22 cellular contexts compared by ENCODE assay signal in the genomic region with DNA sequence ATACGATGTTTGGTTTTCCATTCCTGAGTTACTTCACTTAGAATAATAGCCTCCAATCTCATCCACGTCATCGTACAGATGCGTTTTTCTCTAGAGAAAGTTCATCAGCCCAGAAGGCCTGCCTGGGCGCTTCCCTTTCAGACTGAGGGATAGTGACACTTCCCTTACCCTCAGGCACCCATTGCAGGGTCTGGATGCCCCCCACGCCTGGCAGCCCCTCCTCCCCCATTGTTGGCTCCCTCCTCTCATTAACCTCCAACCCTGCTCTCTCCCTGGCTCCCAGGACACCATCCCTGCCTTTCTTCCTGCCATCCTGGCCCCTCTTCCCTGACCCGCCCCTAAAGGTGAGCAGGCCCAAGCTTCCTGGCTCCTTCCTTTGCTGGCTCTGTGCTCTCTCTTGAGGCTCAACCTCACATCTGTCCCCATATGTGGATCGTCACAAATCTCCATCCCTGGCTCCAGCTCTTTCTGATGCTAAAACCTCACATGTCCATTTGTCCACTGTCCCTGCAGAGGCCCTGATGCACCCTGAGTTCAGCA.
DNase-seq lines count a peak whose midpoint lies in the region; ATAC-seq, FAIRE-seq and TF ChIP-seq lines count a peak whose summit lies in the region.
"Had no signal": no experiment of that assay in that cellular context is flagged by ENCODE, and none has a peak within 500 bp of the region (broad histone marks: within the 10 kb centered on the region; RNA-seq: fewer than 3 reads in every experiment).

No MANE protein-coding gene starts in this region.

- H3K79me2 ChIP-seq in H9 (ENCODE audit: insufficient read depth, low read length) = no peaks in the 10 kb centered on the region
- H3K79me2 ChIP-seq in neural progenitor cell (ENCODE audit: low read depth) = no peaks in the 10 kb centered on the region

- H3K14ac ChIP-seq in H9 (ENCODE audit: insufficient read depth, low read length) = no peak overlapping the region

- no peak overlapping the region for H2AK5ac ChIP-seq in H9 (ENCODE audit: insufficient read length, low read length)

- DNase-seq in D341Med (ENCODE audit: low spot score) (peak; percentile 4), H9 (peak; percentile 12), endodermal cell (no peak), neural progenitor cell (ENCODE audit: low spot score) (no peak), progenitor cell of endocrine pancreas (ENCODE audit: low spot score, unreplicated experiment) (no peak), natural killer cell (no peak), GM19239 (ENCODE audit: insufficient read length, low spot score) (no peak)
- DNase-seq: CD4-positive, alpha-beta memory T cell; DND-41; GM23248; Kasumi-1; NCI-H1694; NCI-H2081; NCI-H2171; NCI-H345; NCI-H524 treated with DMSO at 0.1 percent for 48 hours; Peyer's patch had no signal

- H3K27me3 ChIP-seq in H9 (ENCODE audit: insufficient read depth, low read length) = no peaks in the 10 kb centered on the region
- no peaks in the 10 kb centered on the region for H3K27me3 ChIP-seq in endodermal cell (ENCODE audit: control insufficient read depth, insufficient read depth, low read length, poor library complexity, severe bottlenecking)
- H3K27me3 ChIP-seq in neural progenitor cell = peaks cover 11% of the 10 kb centered on the region
- H3K27me3 ChIP-seq: BLaER1 treated with 17β-estradiol and CSF1 and Interleukin-3, amounts not matched to agents 10 nM and 100 nM; Peyer's patch had no signal

- no peak overlapping the region for H3T11ph ChIP-seq in H9 (ENCODE audit: low read length)

- no peak overlapping the region for H2BK12ac ChIP-seq in H9 (ENCODE audit: insufficient read length, low read depth, low read length)

- no peak overlapping the region for H4K8ac ChIP-seq in H9 (replicated peaks; ENCODE audit: insufficient read length, low read depth, low read length)

- no peak overlapping the region for H3K4me3 Mint-ChIP-seq in H9
- H3K4me3 Mint-ChIP-seq in endodermal cell = no peak overlapping the region
- H3K4me3 Mint-ChIP-seq in neural progenitor cell = no peak overlapping the region
- H3K4me3 Mint-ChIP-seq in progenitor cell of endocrine pancreas (ENCODE audit: low read depth) = no peak overlapping the region
- H3K4me3 Mint-ChIP-seq in natural killer cell = no peak overlapping the region
- H3K4me3 Mint-ChIP-seq: CD4-positive, alpha-beta memory T cell; IgD-negative memory B cell had no signal

- H3K36me3 Mint-ChIP-seq in H9 (ENCODE audit: insufficient read depth in 1 of 3, low read depth in 3 of 3) = no peaks in the 10 kb centered on the region
- no peaks in the 10 kb centered on the region for H3K36me3 Mint-ChIP-seq in endodermal cell (ENCODE audit: low read depth)
- H3K36me3 Mint-ChIP-seq in neural progenitor cell = no peaks in the 10 kb centered on the region
- no peaks in the 10 kb centered on the region for H3K36me3 Mint-ChIP-seq in progenitor cell of endocrine pancreas (ENCODE audit: insufficient read depth)
- H3K36me3 Mint-ChIP-seq in natural killer cell = no peaks in the 10 kb centered on the region
- H3K36me3 Mint-ChIP-seq: CD4-positive, alpha-beta memory T cell had no signal

- H3K4me1 ChIP-seq in H9 (ENCODE audit: insufficient read depth, low read length) (no peaks in the 10 kb centered on the region), endodermal cell (ENCODE audit: control insufficient read depth, insufficient read depth, low read length) (no peaks in the 10 kb centered on the region), neural progenitor cell (no peaks in the 10 kb centered on the region)
- H3K4me1 ChIP-seq: HAP-1, Peyer's patch had no signal

- no peak for TF ChIP-seq CTCF in H9 (conservative IDR thresholded peaks at IDR 0.05)
- TF ChIP-seq CTCF in endodermal cell (conservative IDR thresholded peaks at IDR 0.05) = no peak
- no peak for TF ChIP-seq CTCF in neural progenitor cell (IDR thresholded peaks at IDR 0.05)
- TF ChIP-seq CTCF in progenitor cell of endocrine pancreas (IDR thresholded peaks at IDR 0.05; ENCODE audit: unreplicated experiment) = no peak
- no peak for TF ChIP-seq CTCF in natural killer cell (IDR thresholded peaks at IDR 0.05)

- H3K27me3 Mint-ChIP-seq in H9 (ENCODE audit: low read depth) (peaks cover 32% of the 10 kb centered on the region), endodermal cell (ENCODE audit: insufficient read depth) (peaks cover 24% of the 10 kb centered on the region), neural progenitor cell (ENCODE audit: insufficient read depth, low read depth) (peaks cover 10% of the 10 kb centered on the region), progenitor cell of endocrine pancreas (peaks cover 34% of the 10 kb centered on the region), natural killer cell (ENCODE audit: low read depth in 2 of 2) (peaks cover 11 to 25% of the 10 kb centered on the region in 2 donors)

- no peak overlapping the region for H2BK15ac ChIP-seq in H9 (ENCODE audit: low read depth, low read length)

- no peak overlapping the region for H3K4me3 ChIP-seq in endodermal cell (ENCODE audit: low read length)
- H3K4me3 ChIP-seq in neural progenitor cell = no peak overlapping the region
- H3K4me3 ChIP-seq: BLaER1 treated with 17β-estradiol and CSF1 and Interleukin-3, amounts not matched to agents 10 nM and 100 nM; GM23248; HAP-1; Peyer's patch had no signal

- H3K9ac ChIP-seq in H9 (ENCODE audit: extremely low read depth, insufficient read length, low read length) (no peak overlapping the region), endodermal cell (ENCODE audit: extremely low read depth, low read length, poor library complexity, severe bottlenecking) (no peak overlapping the region), neural progenitor cell (no peak overlapping the region)
- H3K9ac ChIP-seq: BLaER1 treated with 17β-estradiol and CSF1 and Interleukin-3, amounts not matched to agents 10 nM and 100 nM; GM23248 had no signal

- H3K23me2 ChIP-seq in H9 (ENCODE audit: insufficient read length, low read depth, low read length, poor library complexity, severe bottlenecking) = no peaks in the 10 kb centered on the region

- H4K5ac ChIP-seq in H9 (ENCODE audit: insufficient read length, low read depth, low read length) = no peak overlapping the region

- H3K23ac ChIP-seq in H9 (ENCODE audit: insufficient read length, low read depth, low read length) = no peak overlapping the region

- H3K27ac Mint-ChIP-seq in H9 (no peak overlapping the region; a peak in 1 of 7 replicates), endodermal cell (no peak overlapping the region), neural progenitor cell (peak overlapping the region; percentile 30), progenitor cell of endocrine pancreas (no peak overlapping the region), natural killer cell (no peak overlapping the region)
- H3K27ac Mint-ChIP-seq: CD4-positive, alpha-beta memory T cell; IgD-negative memory B cell had no signal

- no peak overlapping the region for H3K4ac ChIP-seq in H9 (ENCODE audit: low read depth, low read length)

- H3K79me1 ChIP-seq in H9 (ENCODE audit: insufficient read depth, low read depth, low read length, poor library complexity, severe bottlenecking) = no peaks in the 10 kb centered on the region

- no peak overlapping the region for H2BK5ac ChIP-seq in H9 (ENCODE audit: insufficient read length, low read length)

- H3F3A ChIP-seq in neural progenitor cell (ENCODE audit: low read depth) = no peaks in the 10 kb centered on the region

- WGBS in H9 (ENCODE audit: extremely low coverage, insufficient read length, low lambda C conversion rate) = no CpG with 5 or more reads among the region's 8 CpGs
- 57 to 69% methylated on average over 8 of the region's 8 CpGs for WGBS in endodermal cell (ENCODE audit: insufficient coverage in 1 of 2, insufficient read length in 1 of 2), 2 experiments

- H2BK20ac ChIP-seq in H9 (ENCODE audit: low read depth, low read length, poor library complexity, severe bottlenecking) = no peak overlapping the region

- no peak for FAIRE-seq in GM19239 (lab: Jason Lieb, UNC)
- FAIRE-seq: GM12891 had no signal

- no peaks in the 10 kb centered on the region for H3K9me3 ChIP-seq in H9 (ENCODE audit: control insufficient read depth, low read depth, low read length)
- H3K9me3 ChIP-seq in endodermal cell (ENCODE audit: control insufficient read depth, low read length) = peaks cover 4% of the 10 kb centered on the region
- H3K9me3 ChIP-seq in neural progenitor cell (ENCODE audit: low read depth) = peaks cover 6% of the 10 kb centered on the region
- H3K9me3 ChIP-seq: Caco-2, HAP-1 had no signal

- H3K36me3 ChIP-seq in endodermal cell (ENCODE audit: control insufficient read depth, insufficient read depth, low read length) (no peaks in the 10 kb centered on the region), neural progenitor cell (no peaks in the 10 kb centered on the region)
- H3K36me3 ChIP-seq: HAP-1, Peyer's patch had no signal

- no peak overlapping the region for H2AFZ ChIP-seq in H9 (ENCODE audit: low read length)
- H2AFZ ChIP-seq in neural progenitor cell (replicated peaks) = no peak overlapping the region
- H2AFZ ChIP-seq: GM23248 had no signal

- H3K9me3 Mint-ChIP-seq in H9 (peaks cover 12 to 36% of the 10 kb centered on the region in 2 experiments), endodermal cell (peaks cover 11% of the 10 kb centered on the region), neural progenitor cell (peaks cover 12% of the 10 kb centered on the region), progenitor cell of endocrine pancreas (ENCODE audit: low read depth) (peaks cover 6% of the 10 kb centered on the region), natural killer cell (no peaks in the 10 kb centered on the region)

- H3K4me2 ChIP-seq in H9 (ENCODE audit: insufficient read depth, insufficient read length, low read length) = no peak overlapping the region
- H3K4me2 ChIP-seq in neural progenitor cell = no peak overlapping the region
- H3K4me2 ChIP-seq: BLaER1 treated with 17β-estradiol and CSF1 and Interleukin-3, amounts not matched to agents 10 nM and 100 nM had no signal

- intact Hi-C loops in natural killer cell (cut with micrococcal nuclease) = no loop called here

- H3K56ac ChIP-seq in H9 (ENCODE audit: insufficient read length, low read depth, low read length) = no peak overlapping the region

- no peak for ATAC-seq in natural killer cell

- peaks cover 0 to 5% of the 10 kb centered on the region in 2 experiments; a peak in 2 of 4 replicates for H3K4me1 Mint-ChIP-seq in H9
- H3K4me1 Mint-ChIP-seq in endodermal cell = no peaks in the 10 kb centered on the region
- peaks cover 28% of the 10 kb centered on the region for H3K4me1 Mint-ChIP-seq in neural progenitor cell
- H3K4me1 Mint-ChIP-seq in progenitor cell of endocrine pancreas (ENCODE audit: low read depth) = peaks cover 2% of the 10 kb centered on the region
- no peaks in the 10 kb centered on the region for H3K4me1 Mint-ChIP-seq in natural killer cell
- H3K4me1 Mint-ChIP-seq: CD4-positive, alpha-beta memory T cell; IgD-negative memory B cell had no signal

- no peaks in the 10 kb centered on the region for H4K20me1 ChIP-seq in H9 (ENCODE audit: control insufficient read depth, insufficient read depth, insufficient read length)
- no peaks in the 10 kb centered on the region for H4K20me1 ChIP-seq in neural progenitor cell (ENCODE audit: low read depth)

- H3K27ac ChIP-seq in H9 (ENCODE audit: insufficient read length, low read depth, low read length) = no peak overlapping the region
- peak overlapping the region; percentile 66 for H3K27ac ChIP-seq in endodermal cell (ENCODE audit: low read depth, low read length)
- H3K27ac ChIP-seq in neural progenitor cell = no peak overlapping the region
- H3K27ac ChIP-seq: BLaER1 treated with 17β-estradiol and CSF1 and Interleukin-3, amounts not matched to agents 10 nM and 100 nM; GM23248; Peyer's patch had no signal

- H3K18ac ChIP-seq in H9 (ENCODE audit: insufficient read length, low read depth, low read length) = no peak overlapping the region

- no peak overlapping the region for H2BK120ac ChIP-seq in H9 (ENCODE audit: low read depth, low read length, poor library complexity, severe bottlenecking)

- H4K91ac ChIP-seq in H9 (ENCODE audit: insufficient read length, low read depth, low read length) = no peak overlapping the region

Comparison
In these comparisons a context has a peak if more than half of its experiments do, and no peak if none do; other contexts are left out.
1. DNase-seq: peak in D341Med (single experiment) and H9 (single experiment); none in endodermal cell (single experiment), neural progenitor cell (single experiment), progenitor cell of endocrine pancreas (single experiment), natural killer cell (single experiment) and GM19239 (single experiment).